In the genomic region with DNA sequence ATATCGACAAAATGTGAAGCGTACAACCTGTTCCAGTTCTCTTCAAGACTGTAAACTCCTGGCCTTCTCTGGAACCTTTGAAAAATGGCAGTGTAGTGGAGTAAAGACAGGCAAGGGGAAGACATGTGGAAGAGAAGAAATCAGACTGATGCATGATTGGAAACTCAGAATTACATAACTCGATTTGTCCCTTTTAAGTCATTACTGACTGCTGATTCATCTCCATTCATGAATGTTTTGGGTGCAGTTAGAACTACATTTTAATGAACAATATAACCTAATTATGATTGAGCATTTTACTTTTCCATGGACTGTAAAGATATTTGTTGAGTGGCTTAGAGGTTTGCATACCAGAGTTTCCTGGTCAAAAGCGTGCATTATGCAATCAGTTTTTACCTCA, we compare ENCODE assay signal across 1 cellular context.
TF ChIP-seq lines count a peak whose summit lies in the region.

No MANE protein-coding gene starts in this region.

TF ChIP-seq in GM23338, 12 proteins besides CTCF, POLR2A, EP300 and RAD21 (continued from another document):
- TF ChIP-seq, protein P1, sequence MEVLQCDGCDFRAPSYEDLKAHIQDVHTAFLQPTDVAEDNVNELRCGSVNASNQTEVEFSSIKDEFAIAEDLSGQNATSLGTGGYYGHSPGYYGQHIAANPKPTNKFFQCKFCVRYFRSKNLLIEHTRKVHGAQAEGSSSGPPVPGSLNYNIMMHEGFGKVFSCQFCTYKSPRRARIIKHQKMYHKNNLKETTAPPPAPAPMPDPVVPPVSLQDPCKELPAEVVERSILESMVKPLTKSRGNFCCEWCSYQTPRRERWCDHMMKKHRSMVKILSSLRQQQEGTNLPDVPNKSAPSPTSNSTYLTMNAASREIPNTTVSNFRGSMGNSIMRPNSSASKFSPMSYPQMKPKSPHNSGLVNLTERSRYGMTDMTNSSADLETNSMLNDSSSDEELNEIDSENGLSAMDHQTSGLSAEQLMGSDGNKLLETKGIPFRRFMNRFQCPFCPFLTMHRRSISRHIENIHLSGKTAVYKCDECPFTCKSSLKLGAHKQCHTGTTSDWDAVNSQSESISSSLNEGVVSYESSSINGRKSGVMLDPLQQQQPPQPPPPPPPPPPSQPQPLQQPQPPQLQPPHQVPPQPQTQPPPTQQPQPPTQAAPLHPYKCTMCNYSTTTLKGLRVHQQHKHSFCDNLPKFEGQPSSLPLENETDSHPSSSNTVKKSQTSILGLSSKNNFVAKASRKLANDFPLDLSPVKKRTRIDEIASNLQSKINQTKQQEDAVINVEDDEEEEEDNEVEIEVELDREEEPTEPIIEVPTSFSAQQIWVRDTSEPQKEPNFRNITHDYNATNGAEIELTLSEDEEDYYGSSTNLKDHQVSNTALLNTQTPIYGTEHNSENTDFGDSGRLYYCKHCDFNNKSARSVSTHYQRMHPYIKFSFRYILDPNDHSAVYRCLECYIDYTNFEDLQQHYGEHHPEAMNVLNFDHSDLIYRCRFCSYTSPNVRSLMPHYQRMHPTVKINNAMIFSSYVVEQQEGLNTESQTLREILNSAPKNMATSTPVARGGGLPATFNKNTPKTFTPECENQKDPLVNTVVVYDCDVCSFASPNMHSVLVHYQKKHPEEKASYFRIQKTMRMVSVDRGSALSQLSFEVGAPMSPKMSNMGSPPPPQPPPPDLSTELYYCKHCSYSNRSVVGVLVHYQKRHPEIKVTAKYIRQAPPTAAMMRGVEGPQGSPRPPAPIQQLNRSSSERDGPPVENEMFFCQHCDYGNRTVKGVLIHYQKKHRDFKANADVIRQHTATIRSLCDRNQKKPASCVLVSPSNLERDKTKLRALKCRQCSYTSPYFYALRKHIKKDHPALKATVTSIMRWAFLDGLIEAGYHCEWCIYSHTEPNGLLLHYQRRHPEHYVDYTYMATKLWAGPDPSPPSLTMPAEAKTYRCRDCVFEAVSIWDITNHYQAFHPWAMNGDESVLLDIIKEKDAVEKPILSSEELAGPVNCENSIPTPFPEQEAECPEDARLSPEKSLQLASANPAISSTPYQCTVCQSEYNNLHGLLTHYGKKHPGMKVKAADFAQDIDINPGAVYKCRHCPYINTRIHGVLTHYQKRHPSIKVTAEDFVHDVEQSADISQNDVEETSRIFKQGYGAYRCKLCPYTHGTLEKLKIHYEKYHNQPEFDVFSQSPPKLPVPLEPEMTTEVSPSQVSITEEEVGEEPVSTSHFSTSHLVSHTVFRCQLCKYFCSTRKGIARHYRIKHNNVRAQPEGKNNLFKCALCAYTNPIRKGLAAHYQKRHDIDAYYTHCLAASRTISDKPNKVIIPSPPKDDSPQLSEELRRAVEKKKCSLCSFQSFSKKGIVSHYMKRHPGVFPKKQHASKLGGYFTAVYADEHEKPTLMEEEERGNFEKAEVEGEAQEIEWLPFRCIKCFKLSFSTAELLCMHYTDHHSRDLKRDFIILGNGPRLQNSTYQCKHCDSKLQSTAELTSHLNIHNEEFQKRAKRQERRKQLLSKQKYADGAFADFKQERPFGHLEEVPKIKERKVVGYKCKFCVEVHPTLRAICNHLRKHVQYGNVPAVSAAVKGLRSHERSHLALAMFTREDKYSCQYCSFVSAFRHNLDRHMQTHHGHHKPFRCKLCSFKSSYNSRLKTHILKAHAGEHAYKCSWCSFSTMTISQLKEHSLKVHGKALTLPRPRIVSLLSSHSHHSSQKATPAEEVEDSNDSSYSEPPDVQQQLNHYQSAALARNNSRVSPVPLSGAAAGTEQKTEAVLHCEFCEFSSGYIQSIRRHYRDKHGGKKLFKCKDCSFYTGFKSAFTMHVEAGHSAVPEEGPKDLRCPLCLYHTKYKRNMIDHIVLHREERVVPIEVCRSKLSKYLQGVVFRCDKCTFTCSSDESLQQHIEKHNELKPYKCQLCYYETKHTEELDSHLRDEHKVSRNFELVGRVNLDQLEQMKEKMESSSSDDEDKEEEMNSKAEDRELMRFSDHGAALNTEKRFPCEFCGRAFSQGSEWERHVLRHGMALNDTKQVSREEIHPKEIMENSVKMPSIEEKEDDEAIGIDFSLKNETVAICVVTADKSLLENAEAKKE (CRISPR knock-in tag; IDR thresholded peaks at IDR 0.05) = no peak
- TF ChIP-seq, protein P2, sequence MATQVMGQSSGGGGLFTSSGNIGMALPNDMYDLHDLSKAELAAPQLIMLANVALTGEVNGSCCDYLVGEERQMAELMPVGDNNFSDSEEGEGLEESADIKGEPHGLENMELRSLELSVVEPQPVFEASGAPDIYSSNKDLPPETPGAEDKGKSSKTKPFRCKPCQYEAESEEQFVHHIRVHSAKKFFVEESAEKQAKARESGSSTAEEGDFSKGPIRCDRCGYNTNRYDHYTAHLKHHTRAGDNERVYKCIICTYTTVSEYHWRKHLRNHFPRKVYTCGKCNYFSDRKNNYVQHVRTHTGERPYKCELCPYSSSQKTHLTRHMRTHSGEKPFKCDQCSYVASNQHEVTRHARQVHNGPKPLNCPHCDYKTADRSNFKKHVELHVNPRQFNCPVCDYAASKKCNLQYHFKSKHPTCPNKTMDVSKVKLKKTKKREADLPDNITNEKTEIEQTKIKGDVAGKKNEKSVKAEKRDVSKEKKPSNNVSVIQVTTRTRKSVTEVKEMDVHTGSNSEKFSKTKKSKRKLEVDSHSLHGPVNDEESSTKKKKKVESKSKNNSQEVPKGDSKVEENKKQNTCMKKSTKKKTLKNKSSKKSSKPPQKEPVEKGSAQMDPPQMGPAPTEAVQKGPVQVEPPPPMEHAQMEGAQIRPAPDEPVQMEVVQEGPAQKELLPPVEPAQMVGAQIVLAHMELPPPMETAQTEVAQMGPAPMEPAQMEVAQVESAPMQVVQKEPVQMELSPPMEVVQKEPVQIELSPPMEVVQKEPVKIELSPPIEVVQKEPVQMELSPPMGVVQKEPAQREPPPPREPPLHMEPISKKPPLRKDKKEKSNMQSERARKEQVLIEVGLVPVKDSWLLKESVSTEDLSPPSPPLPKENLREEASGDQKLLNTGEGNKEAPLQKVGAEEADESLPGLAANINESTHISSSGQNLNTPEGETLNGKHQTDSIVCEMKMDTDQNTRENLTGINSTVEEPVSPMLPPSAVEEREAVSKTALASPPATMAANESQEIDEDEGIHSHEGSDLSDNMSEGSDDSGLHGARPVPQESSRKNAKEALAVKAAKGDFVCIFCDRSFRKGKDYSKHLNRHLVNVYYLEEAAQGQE (IDR thresholded peaks at IDR 0.05; ENCODE audit: unreplicated experiment) = no peak
- TF ChIP-seq CREB1 (CRISPR knock-in tag; IDR thresholded peaks at IDR 0.05; ENCODE audit: low read depth) = no peak
- TF ChIP-seq, protein P3, sequence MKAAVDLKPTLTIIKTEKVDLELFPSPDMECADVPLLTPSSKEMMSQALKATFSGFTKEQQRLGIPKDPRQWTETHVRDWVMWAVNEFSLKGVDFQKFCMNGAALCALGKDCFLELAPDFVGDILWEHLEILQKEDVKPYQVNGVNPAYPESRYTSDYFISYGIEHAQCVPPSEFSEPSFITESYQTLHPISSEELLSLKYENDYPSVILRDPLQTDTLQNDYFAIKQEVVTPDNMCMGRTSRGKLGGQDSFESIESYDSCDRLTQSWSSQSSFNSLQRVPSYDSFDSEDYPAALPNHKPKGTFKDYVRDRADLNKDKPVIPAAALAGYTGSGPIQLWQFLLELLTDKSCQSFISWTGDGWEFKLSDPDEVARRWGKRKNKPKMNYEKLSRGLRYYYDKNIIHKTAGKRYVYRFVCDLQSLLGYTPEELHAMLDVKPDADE (IDR thresholded peaks at IDR 0.05) = no peak
- TF ChIP-seq STAT1 (IDR thresholded peaks at IDR 0.05; ENCODE audit: unreplicated experiment) = no peak
TF ChIP-seq in GM23338: peak in this region for 0.
